Comparison of ENCODE assay signal across 8 cellular contexts in genomic region chr12:51846911-51847829, GRCh38. TPM values are rescaled to one million over a fixed set of nuclear protein-coding genes. Genes with fewer than 3 reads are reported as not detected.
DNase-seq lines count a peak whose midpoint lies in the region; ATAC-seq and TF ChIP-seq lines count a peak whose summit lies in the region.

No MANE protein-coding gene starts in this region.

- peak overlapping the region; percentile 51 to 75 (median 60) for H3K4me3 ChIP-seq in BLaER1 treated with 17β-estradiol and CSF1 and Interleukin-3, amounts not matched to agents 10 nM and 100 nM
- H3K4me3 ChIP-seq in adrenal gland = peak overlapping the region in 2 of 4 donors; percentile 0 to 66

- H3K36me3 Mint-ChIP-seq in immature natural killer cell = no peaks in the 10 kb centered on the region

- H3K9me3 Mint-ChIP-seq in immature natural killer cell = no peaks in the 10 kb centered on the region

- no peak for ATAC-seq in GM21723 (IDR thresholded peaks at IDR 0.05; ENCODE audit: unreplicated experiment)
- ATAC-seq in HG03469 (IDR thresholded peaks at IDR 0.05; ENCODE audit: unreplicated experiment) = no peak

- H3K27me3 ChIP-seq in BLaER1 treated with 17β-estradiol and CSF1 and Interleukin-3, amounts not matched to agents 10 nM and 100 nM = peaks cover 23 to 38% (median 32%) of the 10 kb centered on the region in 11 experiments
- peaks cover 31% of the 10 kb centered on the region for H3K27me3 ChIP-seq in adrenal gland

- H3K4me2 ChIP-seq in BLaER1 treated with 17β-estradiol and CSF1 and Interleukin-3, amounts not matched to agents 10 nM and 100 nM = peak overlapping the region; percentile 92 to 100 (median 99)

- H3K27ac ChIP-seq in BLaER1 treated with 17β-estradiol and CSF1 and Interleukin-3, amounts not matched to agents 10 nM and 100 nM = peak overlapping the region in 7 of 11 experiments; percentile 23 to 57 (median 47); a peak in 9 of 22 replicates
- H3K27ac ChIP-seq in adrenal gland = peak overlapping the region in 1 of 5 donors; percentile 1

- intact Hi-C loops in adrenal gland (cut with DNase I) = no loop called here

- H3K4me1 Mint-ChIP-seq in immature natural killer cell = peaks cover 8 to 12% of the 10 kb centered on the region in 2 donors

- no peak for TF ChIP-seq CTCF in adrenal gland (IDR thresholded peaks at IDR 0.05)

- H3K27me3 Mint-ChIP-seq in immature natural killer cell (ENCODE audit: low read depth in 3 of 3) = peaks cover 7 to 28% (median 12%) of the 10 kb centered on the region in 3 donors

- no peaks in the 10 kb centered on the region for H3K36me3 ChIP-seq in BLaER1 treated with 17β-estradiol and CSF1 and Interleukin-3, amounts not matched to agents 10 nM and 100 nM
- no peaks in the 10 kb centered on the region for H3K36me3 ChIP-seq in adrenal gland (replicated peaks in 1 of 2)

- H3K4me3 Mint-ChIP-seq in immature natural killer cell = peak overlapping the region; percentile 79 to 92 (median 84)

- WGBS in adrenal gland, 4 donors = 2 to 3% (median 3%) methylated on average over 13 to 66 of the region's 66 CpGs

- no peak overlapping the region for H3K27ac Mint-ChIP-seq in immature natural killer cell

- H3K9ac ChIP-seq in BLaER1 treated with 17β-estradiol and CSF1 and Interleukin-3, amounts not matched to agents 10 nM and 100 nM = peak overlapping the region; percentile 58 to 75 (median 67); a peak in 20 of 22 replicates

- DNase-seq in NCI-H748 (lab: John Stamatoyannopoulos, UW; ENCODE audit: unreplicated experiment) = peak; percentile 66
- DNase-seq in adrenal gland = peak in 5 of 7 donors; percentile 29 to 52 (median 35)
- peak; percentile 46 to 50 (median 48) for DNase-seq in immature natural killer cell
- DNase-seq in stimulated activated CD4-positive, alpha-beta T cell treated with anti-CD3 and anti-CD28 coated beads, Interleukin-1b, Interleukin-23, amount 100 ng/mL, for 4 hours (ENCODE audit: low read depth in 2 of 2) = peak; percentile 45 to 59
- DNase-seq in NK-92 (lab: John Stamatoyannopoulos, UW; ENCODE audit: unreplicated experiment) = no peak

- H3K4me1 ChIP-seq in BLaER1 treated with 17β-estradiol and CSF1 and Interleukin-3, amounts not matched to agents 10 nM and 100 nM = peaks cover 40 to 72% (median 52%) of the 10 kb centered on the region in 10 experiments
- H3K4me1 ChIP-seq in adrenal gland (replicated peaks in 1 of 2) = peaks cover 10 to 11% of the 10 kb centered on the region in 2 donors

- H3K9me3 ChIP-seq in BLaER1 treated with 17β-estradiol and CSF1 and Interleukin-3, amounts not matched to agents 10 nM and 100 nM (replicated peaks in 1 of 11) = no peaks in the 10 kb centered on the region
- no peaks in the 10 kb centered on the region for H3K9me3 ChIP-seq in adrenal gland (replicated peaks in 1 of 3)

- H4K20me1 ChIP-seq in BLaER1 treated with 17β-estradiol and CSF1 and Interleukin-3, amounts not matched to agents 10 nM and 100 nM = no peaks in the 10 kb centered on the region; a peak in 1 of 22 replicates

- no peak for TF ChIP-seq POLR2A in adrenal gland (IDR thresholded peaks at IDR 0.05)

RNA-seq across cellular contexts. Expression of gene FIGNL2, which starts 1.3 kb away (rescaled TPM):
- total RNA-seq in adrenal gland = under 1 TPM in 7 of 8 donors, not detected in 1; 0.23 to 0.32 (median 0.26) TPM
- polyA plus RNA-seq in adrenal gland (under 1 TPM; 0.04 to 0.17 (median 0.16) TPM), immature natural killer cell (under 1 TPM in 1 of 3 donors, not detected in 2; 0.07 TPM)

RNA-seq across cellular contexts. Expression of gene ANKRD33, which starts 40.7 kb away (rescaled TPM):
- total RNA-seq in adrenal gland = under 1 TPM in 1 of 8 donors, not detected in 7; 0.41 TPM
- polyA plus RNA-seq in adrenal gland = under 1 TPM in 1 of 3 donors, not detected in 2; 0.24 TPM
- not detected for polyA plus RNA-seq in immature natural killer cell
